Comparison of ENCODE assay signal across 8 cellular contexts in genomic region chr4:26088433-26088928, GRCh38.
A peak's percentile ranks its signal among the peaks of the same experiment; 100 is the strongest.
DNase-seq lines count a peak whose midpoint lies in the region; ATAC-seq and TF ChIP-seq lines count a peak whose summit lies in the region.

No MANE protein-coding gene starts in this region.

- no peaks in the 10 kb centered on the region for H3K36me3 ChIP-seq in thoracic aorta

- peaks cover 8% of the 10 kb centered on the region for H3K9me3 ChIP-seq in thoracic aorta

- ATAC-seq in HG02623 (IDR thresholded peaks at IDR 0.05; ENCODE audit: unreplicated experiment) (peak; percentile 77), thoracic aorta (ENCODE audit: insufficient number of reproducible peaks, low FRiP score, low read depth) (peak; percentile 64)

- no peak overlapping the region for H3K27ac ChIP-seq in thoracic aorta

- no peak overlapping the region for H3K4me3 ChIP-seq in epithelial cell of esophagus (ENCODE audit: low read length)
- H3K4me3 ChIP-seq in thoracic aorta = no peak overlapping the region

- H3K4me1 ChIP-seq in thoracic aorta (ENCODE audit: control insufficient read depth in 1 of 2, low read depth in 2 of 2) = peaks cover 4 to 6% of the 10 kb centered on the region in 2 donors

- DNase-seq in NOMO-1 (lab: John Stamatoyannopoulos, UW; ENCODE audit: unreplicated experiment in 2 of 2) = peak; percentile 15 to 18
- DNase-seq in NOMO-1 treated with dmso at 0.1 percent for 144 hours (lab: John Stamatoyannopoulos, UW; ENCODE audit: unreplicated experiment) = no peak
- DNase-seq in NCI-H69 (lab: John Stamatoyannopoulos, UW) = peak; percentile 1
- peak; percentile 82 for DNase-seq in epithelial cell of esophagus (ENCODE audit: low read depth)
- DNase-seq in thoracic aorta (ENCODE audit: low spot score) = no peak
- DNase-seq in HCEC 1CT = no peak
- DNase-seq in midbrain (lab: John Stamatoyannopoulos, UW) = no peak

- H3K27me3 ChIP-seq in thoracic aorta (replicated peaks; ENCODE audit: insufficient read depth) = no peaks in the 10 kb centered on the region

- TF ChIP-seq CTCF in epithelial cell of esophagus (IDR thresholded peaks at IDR 0.05; ENCODE audit: insufficient read depth, low read depth, low read length, missing control alignments) = no peak
- no peak for TF ChIP-seq CTCF in thoracic aorta (IDR thresholded peaks at IDR 0.05)

Comparison
In these comparisons a context has a peak if more than half of its experiments do, and no peak if none do; other contexts are left out.
1. DNase-seq: peak in NOMO-1 (2 of 2), NCI-H69 (single experiment) and epithelial cell of esophagus (single experiment); none in NOMO-1 treated with dmso at 0.1 percent for 144 hours (single experiment), thoracic aorta (single experiment), HCEC 1CT (single experiment) and midbrain (single experiment).